22 cellular contexts compared by ENCODE assay signal in the genomic region with DNA sequence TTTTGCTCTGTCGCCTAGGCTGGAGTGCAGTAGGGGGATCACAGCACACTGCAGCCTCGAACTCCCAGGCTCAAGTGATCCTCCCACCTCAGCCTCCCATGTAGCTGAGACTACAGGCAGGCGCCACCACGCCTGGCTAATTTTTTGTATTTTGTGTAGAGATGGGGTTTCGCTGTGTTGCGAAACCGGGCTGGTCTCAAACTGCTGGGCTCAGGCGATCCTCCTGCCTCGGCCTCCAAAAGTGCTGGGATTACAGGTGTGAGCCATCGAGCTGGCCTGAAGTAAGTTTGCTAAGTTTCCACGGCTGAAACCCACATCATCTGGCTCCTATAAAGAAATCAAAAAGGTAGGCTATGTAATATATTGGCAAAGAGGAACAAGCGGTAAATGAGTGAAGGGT. TPM values are rescaled to one million over a fixed set of nuclear protein-coding genes. Genes with fewer than 3 reads are reported as not detected.
DNase-seq lines count a peak whose midpoint lies in the region; ATAC-seq lines count a peak whose summit lies in the region.
"Had no signal": no experiment of that assay in that cellular context is flagged by ENCODE, and none has a peak within 500 bp of the region (broad histone marks: within the 10 kb centered on the region; RNA-seq: fewer than 3 reads in every experiment).

No MANE protein-coding gene starts in this region.

- peaks cover 33% of the 10 kb centered on the region for H3K4me1 ChIP-seq in CD4-positive, CD25-positive, alpha-beta regulatory T cell (ENCODE audit: control insufficient read depth, insufficient read depth, low read length, poor library complexity, severe bottlenecking)
- peaks cover 23% of the 10 kb centered on the region for H3K4me1 ChIP-seq in CD4-positive, alpha-beta memory T cell (ENCODE audit: insufficient read depth, low read length)

- H3K4me3 Mint-ChIP-seq in CD4-positive, CD25-positive, alpha-beta regulatory T cell, result peak overlapping the region; percentile 18 to 94 (median 62)
- peak overlapping the region; percentile 30 to 77 (median 69) for H3K4me3 Mint-ChIP-seq in CD4-positive, alpha-beta memory T cell
- H3K4me3 Mint-ChIP-seq in activated T-helper 2 cell treated with anti-CD3 and anti-CD28 coated beads, Interferon-gamma antibody, Interleukin-2, Interleukin-4, amounts not matched to agents 10 μg/mL and 5 μg/mL and 100 μg/mL, durations not matched to agents 14 hours and 24 hours and 36 hours (ENCODE audit: low read depth), result peak overlapping the region; percentile 64
- H3K4me3 Mint-ChIP-seq in naive thymus-derived CD8-positive, alpha-beta T cell, result peak overlapping the region; percentile 15 to 77 (median 64)

- H3K27ac ChIP-seq in CD4-positive, CD25-positive, alpha-beta regulatory T cell (ENCODE audit: insufficient read depth, low read length, poor library complexity, severe bottlenecking), result no peak overlapping the region
- H3K27ac ChIP-seq in CD4-positive, alpha-beta memory T cell (ENCODE audit: low read depth, low read length), result no peak overlapping the region
- H3K27ac ChIP-seq: dorsolateral prefrontal cortex, pancreas, skin epidermis, thyroid gland had no signal

- peak overlapping the region in 2 of 3 donors; percentile 52 to 62 for H3K27ac Mint-ChIP-seq in CD4-positive, CD25-positive, alpha-beta regulatory T cell
- H3K27ac Mint-ChIP-seq in CD4-positive, alpha-beta memory T cell, result peak overlapping the region in 5 of 7 donors; percentile 10 to 98 (median 65)
- H3K27ac Mint-ChIP-seq in activated T-helper 2 cell treated with anti-CD3 and anti-CD28 coated beads, Interferon-gamma antibody, Interleukin-2, Interleukin-4, amounts not matched to agents 10 μg/mL and 5 μg/mL and 100 μg/mL, durations not matched to agents 14 hours and 24 hours and 36 hours, result no peak overlapping the region
- peak overlapping the region in 8 of 10 donors; percentile 6 to 80 (median 42) for H3K27ac Mint-ChIP-seq in naive thymus-derived CD8-positive, alpha-beta T cell

- no peaks in the 10 kb centered on the region for H3K36me3 ChIP-seq in CD4-positive, CD25-positive, alpha-beta regulatory T cell (ENCODE audit: control insufficient read depth, insufficient read depth, low read length)
- no peaks in the 10 kb centered on the region for H3K36me3 ChIP-seq in CD4-positive, alpha-beta memory T cell (ENCODE audit: insufficient read depth, low read length)
- H3K36me3 ChIP-seq: pancreas, thyroid gland had no signal

- DNase-seq in CD4-positive, CD25-positive, alpha-beta regulatory T cell, result no peak
- DNase-seq in CD4-positive, alpha-beta memory T cell, result no peak
- DNase-seq in activated T-helper 2 cell treated with anti-CD3 and anti-CD28 coated beads, Interferon-gamma antibody, Interleukin-2, Interleukin-4, amounts not matched to agents 10 μg/mL and 5 μg/mL and 100 μg/mL, durations not matched to agents 14 hours and 24 hours and 36 hours (ENCODE audit: low spot score), result no peak
- DNase-seq in naive thymus-derived CD8-positive, alpha-beta T cell, result no peak
- no peak for DNase-seq in DMS114 treated with DMSO at 0.1 percent for 48 hours (lab: John Stamatoyannopoulos, UW; ENCODE audit: unreplicated experiment)
- DNase-seq: activated CD8-positive, alpha-beta memory T cell treated with anti-CD3 and anti-CD28 coated beads for 24 hours; activated naive CD4-positive, alpha-beta T cell; DMS53; dorsolateral prefrontal cortex; HCEC 1CT; Karpas-422; NCI-H1417; NCI-H2171; pancreas; stimulated activated CD4-positive, alpha-beta T cell treated with anti-CD3 and anti-CD28 coated beads, Interleukin-4, amount 100 ng/mL, for 4 hours; stimulated activated CD8-positive, alpha-beta memory T cell treated with anti-CD3 and anti-CD28 coated beads, Interleukin-4, amount 100 ng/mL, for 48 hours; thyroid gland had no signal

- H3K36me3 Mint-ChIP-seq in CD4-positive, CD25-positive, alpha-beta regulatory T cell, result no peaks in the 10 kb centered on the region
- peaks cover 5 to 27% of the 10 kb centered on the region in 2 donors for H3K36me3 Mint-ChIP-seq in CD4-positive, alpha-beta memory T cell
- peaks cover 29% of the 10 kb centered on the region for H3K36me3 Mint-ChIP-seq in activated T-helper 2 cell treated with anti-CD3 and anti-CD28 coated beads, Interferon-gamma antibody, Interleukin-2, Interleukin-4, amounts not matched to agents 10 μg/mL and 5 μg/mL and 100 μg/mL, durations not matched to agents 14 hours and 24 hours and 36 hours (ENCODE audit: low read depth)
- peaks cover 0 to 15% (median 14%) of the 10 kb centered on the region in 3 donors for H3K36me3 Mint-ChIP-seq in naive thymus-derived CD8-positive, alpha-beta T cell

- H3K4me1 Mint-ChIP-seq in CD4-positive, CD25-positive, alpha-beta regulatory T cell, result peaks cover 9 to 24% (median 18%) of the 10 kb centered on the region in 4 donors
- H3K4me1 Mint-ChIP-seq in CD4-positive, alpha-beta memory T cell, result peaks cover 6 to 39% (median 17%) of the 10 kb centered on the region in 4 donors
- peaks cover 14% of the 10 kb centered on the region for H3K4me1 Mint-ChIP-seq in activated T-helper 2 cell treated with anti-CD3 and anti-CD28 coated beads, Interferon-gamma antibody, Interleukin-2, Interleukin-4, amounts not matched to agents 10 μg/mL and 5 μg/mL and 100 μg/mL, durations not matched to agents 14 hours and 24 hours and 36 hours (ENCODE audit: low read depth)
- peaks cover 0 to 34% (median 5%) of the 10 kb centered on the region in 4 donors for H3K4me1 Mint-ChIP-seq in naive thymus-derived CD8-positive, alpha-beta T cell

- intact Hi-C loops in CD4-positive, alpha-beta memory T cell (cut with micrococcal nuclease), result loop anchor here (5.0 kb wide), 1 partner anchor 635 kb away; a partner anchor contains a TSS
- intact Hi-C loops in activated T-helper 2 cell treated with anti-CD3 and anti-CD28 coated beads, Interferon-gamma antibody, Interleukin-2, Interleukin-4, amounts not matched to agents 10 μg/mL and 5 μg/mL and 100 μg/mL, durations not matched to agents 14 hours and 24 hours and 36 hours (cut with micrococcal nuclease), result no loop called here

- POLR2A ChIA-PET in CD4-positive, alpha-beta memory T cell (lab: Charles Lee; ENCODE audit: partially characterized antibody), result interaction anchor here (2.9 kb wide), 1 partner anchor 10 kb away, joined by 26 read pairs; no protein-coding TSS in a partner anchor
- POLR2A ChIA-PET in naive thymus-derived CD8-positive, alpha-beta T cell (lab: Charles Lee), result interaction anchor here (1.6 to 5.8 kb wide), 2 partner anchors 46 to 54 kb away, joined by 3 to 81 read pairs; no protein-coding TSS in a partner anchor

- H3K27me3 ChIP-seq in CD4-positive, CD25-positive, alpha-beta regulatory T cell (ENCODE audit: control insufficient read depth, insufficient read depth, low read length), result peaks cover 25% of the 10 kb centered on the region
- H3K27me3 ChIP-seq in CD4-positive, alpha-beta memory T cell (ENCODE audit: insufficient read depth, low read length), result peaks cover 2% of the 10 kb centered on the region
- H3K27me3 ChIP-seq: dorsolateral prefrontal cortex, pancreas, thyroid gland had no signal

- no peaks in the 10 kb centered on the region for H3K9me3 ChIP-seq in CD4-positive, CD25-positive, alpha-beta regulatory T cell (ENCODE audit: control insufficient read depth in 2 of 2, low read length in 2 of 2)
- H3K9me3 ChIP-seq in CD4-positive, alpha-beta memory T cell (ENCODE audit: control insufficient read depth in 1 of 2, low read length in 2 of 2), result no peaks in the 10 kb centered on the region
- H3K9me3 ChIP-seq: pancreas, thyroid gland had no signal

- CTCF ChIA-PET in CD4-positive, alpha-beta memory T cell (lab: Charles Lee; ENCODE audit: partially characterized antibody), result interaction anchor here (1.2 to 4.2 kb wide), 3 partner anchors 56 to 436 kb away, joined by 3 to 33 read pairs (median 5); no protein-coding TSS in a partner anchor

- H3K27me3 Mint-ChIP-seq in CD4-positive, CD25-positive, alpha-beta regulatory T cell, result peaks cover 40% of the 10 kb centered on the region
- H3K27me3 Mint-ChIP-seq in CD4-positive, alpha-beta memory T cell, result peaks cover 4 to 5% of the 10 kb centered on the region in 2 donors
- H3K27me3 Mint-ChIP-seq in activated T-helper 2 cell treated with anti-CD3 and anti-CD28 coated beads, Interferon-gamma antibody, Interleukin-2, Interleukin-4, amounts not matched to agents 10 μg/mL and 5 μg/mL and 100 μg/mL, durations not matched to agents 14 hours and 24 hours and 36 hours (ENCODE audit: low read depth), result peaks cover 20% of the 10 kb centered on the region
- H3K27me3 Mint-ChIP-seq in naive thymus-derived CD8-positive, alpha-beta T cell, result peaks cover 0 to 4% (median 0%) of the 10 kb centered on the region in 5 donors

- H3K4me3 ChIP-seq in CD4-positive, CD25-positive, alpha-beta regulatory T cell (ENCODE audit: low read depth, low read length), result no peak overlapping the region
- H3K4me3 ChIP-seq in CD4-positive, alpha-beta memory T cell (ENCODE audit: low read length in 2 of 2), result no peak overlapping the region
- H3K4me3 ChIP-seq: thyroid gland had no signal

- H3K9me3 Mint-ChIP-seq in CD4-positive, CD25-positive, alpha-beta regulatory T cell, result peaks cover 0 to 2% (median 0%) of the 10 kb centered on the region in 7 donors
- peaks cover 0 to 3% (median 0%) of the 10 kb centered on the region in 8 donors for H3K9me3 Mint-ChIP-seq in CD4-positive, alpha-beta memory T cell
- no peaks in the 10 kb centered on the region for H3K9me3 Mint-ChIP-seq in activated T-helper 2 cell treated with anti-CD3 and anti-CD28 coated beads, Interferon-gamma antibody, Interleukin-2, Interleukin-4, amounts not matched to agents 10 μg/mL and 5 μg/mL and 100 μg/mL, durations not matched to agents 14 hours and 24 hours and 36 hours
- no peaks in the 10 kb centered on the region for H3K9me3 Mint-ChIP-seq in naive thymus-derived CD8-positive, alpha-beta T cell

- no peak for ATAC-seq in CD4-positive, CD25-positive, alpha-beta regulatory T cell (ENCODE audit: low read depth in 2 of 2)
- ATAC-seq in naive thymus-derived CD8-positive, alpha-beta T cell, result no peak
- no peak for ATAC-seq in GM18498 (IDR thresholded peaks at IDR 0.05; ENCODE audit: unreplicated experiment)
- ATAC-seq in GM18502 (IDR thresholded peaks at IDR 0.05; ENCODE audit: poor library complexity, unreplicated experiment), result no peak
- ATAC-seq: left lobe of liver, Panc1, pancreas had no signal

RNA-seq across cellular contexts. Expression of a gene that starts 1.4 kb away (rescaled TPM):
- total RNA-seq in CD4-positive, CD25-positive, alpha-beta regulatory T cell, result 236 TPM
- 100 to 1,000 TPM in 1 of 4 donors, 10 to 100 TPM in 3; 62.4 to 110 (median 72.3) TPM for polyA plus RNA-seq in CD4-positive, CD25-positive, alpha-beta regulatory T cell
- total RNA-seq in CD4-positive, alpha-beta memory T cell, result 10 to 100 TPM; 17.5 to 19.9 TPM
- 10 to 100 TPM; 71.9 to 88.8 TPM for polyA plus RNA-seq in CD4-positive, alpha-beta memory T cell
- 81.2 and 83.1 TPM in 2 replicates for total RNA-seq in activated T-helper 2 cell treated with anti-CD3 and anti-CD28 coated beads, Interferon-gamma antibody, Interleukin-2, Interleukin-4, amounts not matched to agents 10 μg/mL and 5 μg/mL and 100 μg/mL, durations not matched to agents 14 hours and 24 hours and 36 hours
- total RNA-seq in naive thymus-derived CD8-positive, alpha-beta T cell, result 10 to 100 TPM; 23.1 to 23.3 TPM
- polyA plus RNA-seq in naive thymus-derived CD8-positive, alpha-beta T cell, result 100 to 1,000 TPM in 1 of 3 donors, 10 to 100 TPM in 2; 72.6 to 108 (median 86.8) TPM
